9 cellular contexts compared by ENCODE assay signal in genomic region chr1:58841455-58841854, GRCh38. TPM values are rescaled to one million over a fixed set of nuclear protein-coding genes. Genes with fewer than 3 reads are reported as not detected.
DNase-seq lines count a peak whose midpoint lies in the region; ATAC-seq and TF ChIP-seq lines count a peak whose summit lies in the region.
"Had no signal": no experiment of that assay in that cellular context is flagged by ENCODE, and none has a peak within 500 bp of the region (broad histone marks: within the 10 kb centered on the region; RNA-seq: fewer than 3 reads in every experiment).

No MANE protein-coding gene starts in this region.

- no peak overlapping the region for H3K27ac Mint-ChIP-seq in type B pancreatic cell

- no peak overlapping the region for H3K4me3 Mint-ChIP-seq in type B pancreatic cell

- H3K27me3 ChIP-seq in cardiac muscle cell (peaks cover 2% of the 10 kb centered on the region), right atrium auricular region (no peaks in the 10 kb centered on the region), PC-9 (ENCODE audit: insufficient read depth, low read depth) (no peaks in the 10 kb centered on the region), esophagus muscularis mucosa (no peaks in the 10 kb centered on the region), aorta (ENCODE audit: control insufficient read depth in 1 of 2, insufficient read depth in 2 of 2, low read length in 1 of 2) (no peaks in the 10 kb centered on the region)

- peaks cover 34% of the 10 kb centered on the region for H3F3A ChIP-seq in PC-9 (ENCODE audit: insufficient read depth, low read depth)

- H3K36me3 ChIP-seq in cardiac muscle cell (no peaks in the 10 kb centered on the region), right atrium auricular region (no peaks in the 10 kb centered on the region), PC-9 (ENCODE audit: low read depth) (no peaks in the 10 kb centered on the region), esophagus muscularis mucosa (no peaks in the 10 kb centered on the region), aorta (ENCODE audit: control insufficient read depth in 1 of 2, insufficient read depth in 2 of 2, low read length in 1 of 2) (no peaks in the 10 kb centered on the region)

- H3K4me1 ChIP-seq in cardiac muscle cell (ENCODE audit: low read depth) = no peaks in the 10 kb centered on the region
- no peaks in the 10 kb centered on the region for H3K4me1 ChIP-seq in right atrium auricular region
- H3K4me1 ChIP-seq in PC-9 (replicated peaks; ENCODE audit: insufficient read depth) = peaks cover 64% of the 10 kb centered on the region
- H3K4me1 ChIP-seq in esophagus muscularis mucosa = no peaks in the 10 kb centered on the region
- H3K4me1 ChIP-seq in aorta (ENCODE audit: control insufficient read depth in 1 of 2, insufficient read depth in 2 of 2, low read length in 2 of 2) = no peaks in the 10 kb centered on the region

- H3K27me3 Mint-ChIP-seq in type B pancreatic cell = no peaks in the 10 kb centered on the region

- POLR2A ChIA-PET in PC-9 (lab: Charles Lee; ENCODE audit: unreplicated experiment) = no interaction called here

- peaks cover 21% of the 10 kb centered on the region for H3K4me1 Mint-ChIP-seq in type B pancreatic cell (ENCODE audit: unreplicated experiment)

- 83% methylated on average over 3 of the region's 3 CpGs for WGBS in esophagus muscularis mucosa
- WGBS in aorta, 2 donors = 87 to 94% methylated on average over 3 of the region's 3 CpGs

- no peak for TF ChIP-seq POLR2A in esophagus muscularis mucosa (IDR thresholded peaks at IDR 0.05; ENCODE audit: low read depth)

- H3K4me2 ChIP-seq in PC-9 = no peak overlapping the region

- H3K36me3 Mint-ChIP-seq in type B pancreatic cell = no peaks in the 10 kb centered on the region

- H3K4me3 ChIP-seq in cardiac muscle cell = no peak overlapping the region
- H3K4me3 ChIP-seq in right atrium auricular region = no peak overlapping the region
- no peak overlapping the region for H3K4me3 ChIP-seq in PC-9
- no peak overlapping the region for H3K4me3 ChIP-seq in esophagus muscularis mucosa
- H3K4me3 ChIP-seq in aorta (ENCODE audit: low read length in 2 of 2) = no peak overlapping the region
- H3K4me3 ChIP-seq: lung had no signal

- H3K9me3 ChIP-seq in cardiac muscle cell (ENCODE audit: low read depth) (no peaks in the 10 kb centered on the region), right atrium auricular region (no peaks in the 10 kb centered on the region), PC-9 (ENCODE audit: insufficient read depth, low read depth) (no peaks in the 10 kb centered on the region), esophagus muscularis mucosa (no peaks in the 10 kb centered on the region), aorta (ENCODE audit: control insufficient read depth, low read length) (no peaks in the 10 kb centered on the region)

- no peaks in the 10 kb centered on the region for H4K20me1 ChIP-seq in PC-9 (ENCODE audit: insufficient read depth)

- intact Hi-C loops in PC-9 (cut with micrococcal nuclease; ENCODE audit: unreplicated experiment) (no loop called here), esophagus muscularis mucosa (cut with DNase I) (no loop called here), aorta (cut with DNase I) (no loop called here)

- H3K9me2 ChIP-seq in PC-9 (ENCODE audit: insufficient read depth) = no peaks in the 10 kb centered on the region

- H2AFZ ChIP-seq in PC-9 = no peak overlapping the region

- H3K79me2 ChIP-seq in PC-9 (ENCODE audit: low read depth) = no peaks in the 10 kb centered on the region

- BruUV-seq in PC-9 (replicated peaks; lab: Mats Ljungman, UMichigan) = no TSS peak

- peaks cover 8% of the 10 kb centered on the region for H3K9me3 Mint-ChIP-seq in type B pancreatic cell

- no peak for TF ChIP-seq EP300 in esophagus muscularis mucosa (IDR thresholded peaks at IDR 0.05)

- DNase-seq in cardiac muscle cell (ENCODE audit: low read depth in 1 of 2, low spot score in 1 of 2) (no peak), right atrium auricular region (ENCODE audit: low spot score) (no peak), PC-9 (no peak), esophagus muscularis mucosa (ENCODE audit: extremely low spot score) (no peak), type B pancreatic cell (ENCODE audit: extremely low spot score, unreplicated experiment) (no peak), NCI-H345 treated with DMSO at 0.1 percent for 48 hours (lab: John Stamatoyannopoulos, UW; ENCODE audit: unreplicated experiment) (no peak), aorta (no peak)
- no peak for DNase-seq in stimulated activated CD4-positive, alpha-beta T cell treated with anti-CD3 and anti-CD28 coated beads, Interleukin-2, amount 100 ng/mL, for 48 hours

- TF ChIP-seq CTCF in cardiac muscle cell (IDR thresholded peaks at IDR 0.05; ENCODE audit: low read depth, low read length) (peak; percentile 28), right atrium auricular region (IDR thresholded peaks at IDR 0.05) (peak in 1 of 2 donors; percentile 36), PC-9 (conservative IDR thresholded peaks at IDR 0.05) (peak; percentile 38; the same call in 1 of the 2 replicates), esophagus muscularis mucosa (IDR thresholded peaks at IDR 0.05) (peak; percentile 9 to 40 (median 19)), type B pancreatic cell (conservative IDR thresholded peaks at IDR 0.05) (peak; percentile 62)

- no peak for ATAC-seq in aorta (ENCODE audit: low FRiP score)

- CTCF ChIA-PET in PC-9 (lab: Charles Lee) = no interaction called here

- H3K27ac ChIP-seq in cardiac muscle cell (no peak overlapping the region), right atrium auricular region (no peak overlapping the region), PC-9 (no peak overlapping the region), esophagus muscularis mucosa (replicated peaks in 1 of 4) (no peak overlapping the region), aorta (ENCODE audit: low read depth in 1 of 2, low read length in 2 of 2) (no peak overlapping the region)

RNA-seq across cellular contexts. Expression of gene JUN, which starts 57.6 kb away (rescaled TPM):
- total RNA-seq in cardiac muscle cell = 77.9 and 126 TPM in 2 replicates
- polyA plus RNA-seq in cardiac muscle cell = 25.0 and 29.3 TPM in 2 replicates
- total RNA-seq in right atrium auricular region = 100 to 1,000 TPM in 1 of 2 donors, 10 to 100 TPM in 1; 74.3 to 199 TPM
- 74.7 and 93.7 TPM in 2 replicates for total RNA-seq in PC-9 (2021)
- 100 to 1,000 TPM in 3 of 4 donors, 10 to 100 TPM in 1; 77.7 to 126 (median 111) TPM for total RNA-seq in esophagus muscularis mucosa
- total RNA-seq in type B pancreatic cell (ENCODE audit: low replicate concordance) = 160 and 262 TPM in 2 replicates
- total RNA-seq in aorta = 100 to 1,000 TPM; 101 to 275 TPM
- 100 to 1,000 TPM in 1 of 2 donors, 10 to 100 TPM in 1; 31.3 to 114 TPM for polyA plus RNA-seq in aorta
